Comparison of ENCODE assay signal across 2 cellular contexts in genomic region chr19:40466219-40467006, GRCh38.
A peak's percentile ranks its signal among the peaks of the same experiment; 100 is the strongest.
TF ChIP-seq lines count a peak whose summit lies in the region.

Gene SPTBN4, plus strand, starts transcription at chr19:40467001. Its CDS starts 5,621 bp downstream, at chr19:40472622.

TF ChIP-seq in GM23338, 12 proteins besides CTCF, POLR2A, EP300 and RAD21 (continued from another document):
- TF ChIP-seq STAT1 (IDR thresholded peaks at IDR 0.05; ENCODE audit: unreplicated experiment) = no peak
- no peak for TF ChIP-seq POLR2AphosphoS5 (IDR thresholded peaks at IDR 0.05; ENCODE audit: low read depth)
- no peak for TF ChIP-seq ZNF462 (CRISPR knock-in tag; IDR thresholded peaks at IDR 0.05)
- no peak for TF ChIP-seq CREB1 (CRISPR knock-in tag; IDR thresholded peaks at IDR 0.05; ENCODE audit: low read depth)
- no peak for TF ChIP-seq EZH2phosphoT487 (IDR thresholded peaks at IDR 0.05; ENCODE audit: unreplicated experiment)
- TF ChIP-seq JUNB (IDR thresholded peaks at IDR 0.05; ENCODE audit: unreplicated experiment) = no peak
- no peak for TF ChIP-seq ZNF114 (CRISPR knock-in tag; IDR thresholded peaks at IDR 0.05)
- TF ChIP-seq, protein P1, sequence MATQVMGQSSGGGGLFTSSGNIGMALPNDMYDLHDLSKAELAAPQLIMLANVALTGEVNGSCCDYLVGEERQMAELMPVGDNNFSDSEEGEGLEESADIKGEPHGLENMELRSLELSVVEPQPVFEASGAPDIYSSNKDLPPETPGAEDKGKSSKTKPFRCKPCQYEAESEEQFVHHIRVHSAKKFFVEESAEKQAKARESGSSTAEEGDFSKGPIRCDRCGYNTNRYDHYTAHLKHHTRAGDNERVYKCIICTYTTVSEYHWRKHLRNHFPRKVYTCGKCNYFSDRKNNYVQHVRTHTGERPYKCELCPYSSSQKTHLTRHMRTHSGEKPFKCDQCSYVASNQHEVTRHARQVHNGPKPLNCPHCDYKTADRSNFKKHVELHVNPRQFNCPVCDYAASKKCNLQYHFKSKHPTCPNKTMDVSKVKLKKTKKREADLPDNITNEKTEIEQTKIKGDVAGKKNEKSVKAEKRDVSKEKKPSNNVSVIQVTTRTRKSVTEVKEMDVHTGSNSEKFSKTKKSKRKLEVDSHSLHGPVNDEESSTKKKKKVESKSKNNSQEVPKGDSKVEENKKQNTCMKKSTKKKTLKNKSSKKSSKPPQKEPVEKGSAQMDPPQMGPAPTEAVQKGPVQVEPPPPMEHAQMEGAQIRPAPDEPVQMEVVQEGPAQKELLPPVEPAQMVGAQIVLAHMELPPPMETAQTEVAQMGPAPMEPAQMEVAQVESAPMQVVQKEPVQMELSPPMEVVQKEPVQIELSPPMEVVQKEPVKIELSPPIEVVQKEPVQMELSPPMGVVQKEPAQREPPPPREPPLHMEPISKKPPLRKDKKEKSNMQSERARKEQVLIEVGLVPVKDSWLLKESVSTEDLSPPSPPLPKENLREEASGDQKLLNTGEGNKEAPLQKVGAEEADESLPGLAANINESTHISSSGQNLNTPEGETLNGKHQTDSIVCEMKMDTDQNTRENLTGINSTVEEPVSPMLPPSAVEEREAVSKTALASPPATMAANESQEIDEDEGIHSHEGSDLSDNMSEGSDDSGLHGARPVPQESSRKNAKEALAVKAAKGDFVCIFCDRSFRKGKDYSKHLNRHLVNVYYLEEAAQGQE (IDR thresholded peaks at IDR 0.05; ENCODE audit: unreplicated experiment) = no peak
TF ChIP-seq in GM23338: peak in this region for 0.

TF ChIP-seq in GM12878, 131 proteins besides CTCF, POLR2A, EP300 and RAD21 (continued from another document):
- TF ChIP-seq ATF3 (IDR thresholded peaks at IDR 0.05; ENCODE audit: borderline replicate concordance, extremely low read depth, low read depth, low read length) (no peak), RAD51 (IDR thresholded peaks at IDR 0.05) (peak; percentile 67), YBX1 (IDR thresholded peaks at IDR 0.05) (no peak), CBX5 (IDR thresholded peaks at IDR 0.05; ENCODE audit: low read depth) (no peak), MEF2B (IDR thresholded peaks at IDR 0.05; ENCODE audit: partially characterized antibody, poor library complexity, severe bottlenecking) (peak; percentile 81), EGR1 (IDR thresholded peaks at IDR 0.05; ENCODE audit: borderline replicate concordance in 1 of 2, low read depth in 2 of 2, low read length in 2 of 2) (peak in 1 of 2 experiments; percentile 22; a peak in 1 of 3 replicates), NBN (IDR thresholded peaks at IDR 0.05) (peak; percentile 83), BHLHE40 (IDR thresholded peaks at IDR 0.05; ENCODE audit: borderline replicate concordance in 1 of 2, low read depth in 2 of 2, low read length in 1 of 2) (peak; percentile 97 to 99), FOXK2 (IDR thresholded peaks at IDR 0.05) (peak; percentile 26; the same call in 1 of the 2 replicates), IKZF1 (conservative IDR thresholded peaks at IDR 0.05) (peak; percentile 48; the same call in 1 of the 2 replicates), IKZF2 (IDR thresholded peaks at IDR 0.05) (peak in 1 of 2 experiments; percentile 60; a peak in 2 of 4 replicates), PAX5 (IDR thresholded peaks at IDR 0.05; ENCODE audit: borderline replicate concordance, low read depth, low read length) (peak; percentile 79), SMARCA5 (IDR thresholded peaks at IDR 0.05) (peak; percentile 2; the same call in 1 of the 2 replicates), PKNOX1 (IDR thresholded peaks at IDR 0.05) (peak; percentile 83), ESRRA (IDR thresholded peaks at IDR 0.05; ENCODE audit: low read length) (no peak; the same call in 1 of the 2 replicates), HDGF (IDR thresholded peaks at IDR 0.05) (peak; percentile 42; the same call in 1 of the 2 replicates), NR2F1 (conservative IDR thresholded peaks at IDR 0.05) (peak; percentile 97), JUND (IDR thresholded peaks at IDR 0.05; ENCODE audit: low read depth, low read length) (0 out of 2 replicates have a peak, but pooled peaks have one; percentile 21), CREB1 (IDR thresholded peaks at IDR 0.05; ENCODE audit: low read depth) (0 out of 2 replicates have a peak, but pooled peaks have one; percentile 27), ZBTB33 (IDR thresholded peaks at IDR 0.05) (0 out of 2 replicates have a peak, but pooled peaks have one; percentile 12), MTA2 (IDR thresholded peaks at IDR 0.05; ENCODE audit: low read depth) (peak; percentile 88), SKIL (IDR thresholded peaks at IDR 0.05; ENCODE audit: low read depth, poor library complexity, severe bottlenecking) (peak; percentile 53), BCL3 (IDR thresholded peaks at IDR 0.05; ENCODE audit: borderline replicate concordance, insufficient read depth, low read depth, low read length, poor library complexity, severe bottlenecking) (peak; percentile 29), KAT2A (conservative IDR thresholded peaks at IDR 0.05; ENCODE audit: control insufficient read depth, low read depth, low read length) (no peak), BACH1 (IDR thresholded peaks at IDR 0.05; ENCODE audit: borderline replicate concordance) (peak; percentile 76)
- TF ChIP-seq, protein P2, sequence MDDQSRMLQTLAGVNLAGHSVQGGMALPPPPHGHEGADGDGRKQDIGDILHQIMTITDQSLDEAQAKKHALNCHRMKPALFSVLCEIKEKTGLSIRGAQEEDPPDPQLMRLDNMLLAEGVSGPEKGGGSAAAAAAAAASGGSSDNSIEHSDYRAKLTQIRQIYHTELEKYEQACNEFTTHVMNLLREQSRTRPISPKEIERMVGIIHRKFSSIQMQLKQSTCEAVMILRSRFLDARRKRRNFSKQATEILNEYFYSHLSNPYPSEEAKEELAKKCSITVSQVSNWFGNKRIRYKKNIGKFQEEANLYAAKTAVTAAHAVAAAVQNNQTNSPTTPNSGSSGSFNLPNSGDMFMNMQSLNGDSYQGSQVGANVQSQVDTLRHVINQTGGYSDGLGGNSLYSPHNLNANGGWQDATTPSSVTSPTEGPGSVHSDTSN (IDR thresholded peaks at IDR 0.05; ENCODE audit: insufficient replicate concordance, low read depth, low read length) = peak; percentile 18
- TF ChIP-seq, protein P1 (IDR thresholded peaks at IDR 0.05; ENCODE audit: low read depth, low read length) = no peak
- TF ChIP-seq, protein P3, sequence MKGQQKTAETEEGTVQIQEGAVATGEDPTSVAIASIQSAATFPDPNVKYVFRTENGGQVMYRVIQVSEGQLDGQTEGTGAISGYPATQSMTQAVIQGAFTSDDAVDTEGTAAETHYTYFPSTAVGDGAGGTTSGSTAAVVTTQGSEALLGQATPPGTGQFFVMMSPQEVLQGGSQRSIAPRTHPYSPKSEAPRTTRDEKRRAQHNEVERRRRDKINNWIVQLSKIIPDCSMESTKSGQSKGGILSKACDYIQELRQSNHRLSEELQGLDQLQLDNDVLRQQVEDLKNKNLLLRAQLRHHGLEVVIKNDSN (IDR thresholded peaks at IDR 0.05; ENCODE audit: borderline replicate concordance, extremely low read length, insufficient read depth, low read depth, low read length) = peak; percentile 14
- TF ChIP-seq, protein P4, sequence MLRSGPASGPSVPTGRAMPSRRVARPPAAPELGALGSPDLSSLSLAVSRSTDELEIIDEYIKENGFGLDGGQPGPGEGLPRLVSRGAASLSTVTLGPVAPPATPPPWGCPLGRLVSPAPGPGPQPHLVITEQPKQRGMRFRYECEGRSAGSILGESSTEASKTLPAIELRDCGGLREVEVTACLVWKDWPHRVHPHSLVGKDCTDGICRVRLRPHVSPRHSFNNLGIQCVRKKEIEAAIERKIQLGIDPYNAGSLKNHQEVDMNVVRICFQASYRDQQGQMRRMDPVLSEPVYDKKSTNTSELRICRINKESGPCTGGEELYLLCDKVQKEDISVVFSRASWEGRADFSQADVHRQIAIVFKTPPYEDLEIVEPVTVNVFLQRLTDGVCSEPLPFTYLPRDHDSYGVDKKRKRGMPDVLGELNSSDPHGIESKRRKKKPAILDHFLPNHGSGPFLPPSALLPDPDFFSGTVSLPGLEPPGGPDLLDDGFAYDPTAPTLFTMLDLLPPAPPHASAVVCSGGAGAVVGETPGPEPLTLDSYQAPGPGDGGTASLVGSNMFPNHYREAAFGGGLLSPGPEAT (IDR thresholded peaks at IDR 0.05; ENCODE audit: low read depth) = 0 out of 2 replicates have a peak, but pooled peaks have one; percentile 30
